Comparison of ENCODE assay signal across 2 cellular contexts in the genomic region with DNA sequence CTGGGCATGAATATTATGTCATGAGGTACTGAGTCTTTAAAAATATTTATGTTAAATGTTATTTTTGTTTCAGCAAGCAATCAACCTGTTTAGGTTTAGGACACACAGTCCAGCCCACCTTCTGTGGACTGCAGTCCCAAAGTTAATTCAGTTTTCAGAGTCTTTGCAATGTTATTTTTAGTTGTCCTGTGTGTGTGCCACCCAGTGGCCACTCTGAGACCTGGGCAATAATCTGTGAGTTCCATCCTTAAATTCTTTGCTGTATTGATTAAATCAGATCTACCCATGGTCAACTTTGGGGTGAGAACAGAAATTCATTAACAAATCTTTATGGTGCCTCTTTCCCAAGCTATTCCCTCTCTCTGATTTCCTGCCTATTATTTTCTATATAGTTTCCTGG.
A peak's percentile ranks its signal among the peaks of the same experiment; 100 is the strongest.
TF ChIP-seq lines count a peak whose summit lies in the region.

No MANE protein-coding gene starts in this region.

TF ChIP-seq in HCT116, 20 proteins besides CTCF, POLR2A, EP300 and RAD21:
- no peak for TF ChIP-seq ZNF274 (IDR thresholded peaks at IDR 0.05; ENCODE audit: low read depth, low read length)
TF ChIP-seq in HCT116: peak in this region for 0.

TF ChIP-seq in HepG2, 621 proteins besides CTCF, POLR2A, EP300 and RAD21:
- no peak for TF ChIP-seq ZNF709 (CRISPR knock-in tag; IDR thresholded peaks at IDR 0.05)
- TF ChIP-seq SMC3 (IDR thresholded peaks at IDR 0.05; ENCODE audit: low read length), result peak; percentile 54
